Comparison of ENCODE assay signal across 12 cellular contexts in the genomic region with DNA sequence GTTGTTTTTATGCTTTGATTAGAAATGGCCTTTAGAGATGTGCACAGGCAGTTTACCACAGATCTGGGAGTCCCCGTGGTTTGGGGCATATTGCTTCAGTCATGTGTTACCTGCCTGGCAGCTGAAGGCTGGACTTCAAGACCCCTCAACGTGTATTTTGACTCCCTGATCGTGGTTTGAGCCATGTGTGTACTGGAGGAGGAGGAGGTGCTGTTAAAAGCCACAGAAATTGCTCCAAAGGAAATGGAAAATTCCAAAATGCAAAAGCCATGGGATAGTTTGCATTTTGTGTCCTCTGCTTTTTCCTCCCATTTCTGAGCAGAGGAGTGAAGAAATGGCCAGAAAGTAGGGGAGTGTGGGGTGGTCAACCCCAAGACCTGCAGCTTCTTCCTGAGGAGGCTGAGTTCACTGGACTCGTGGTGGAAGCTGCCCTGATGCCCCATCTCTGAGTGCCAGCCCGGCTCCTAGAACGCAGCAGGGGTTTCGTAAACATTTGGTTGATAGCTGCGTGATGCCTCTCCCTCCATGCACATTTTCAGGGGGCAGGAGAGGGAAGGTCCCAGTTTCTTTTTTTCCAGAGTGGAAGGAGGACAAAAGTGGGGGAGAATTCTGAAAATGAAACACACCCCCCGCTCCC. TPM values are rescaled to one million over a fixed set of nuclear protein-coding genes. Genes with fewer than 3 reads are reported as not detected.
A peak's percentile ranks its signal among the peaks of the same experiment; 100 is the strongest.
DNase-seq lines count a peak whose midpoint lies in the region; ATAC-seq and TF ChIP-seq lines count a peak whose summit lies in the region.
"Had no signal": no experiment of that assay in that cellular context is flagged by ENCODE, and none has a peak within 500 bp of the region (broad histone marks: within the 10 kb centered on the region; RNA-seq: fewer than 3 reads in every experiment).

No MANE protein-coding gene starts in this region.

- TF ChIP-seq EP300 in gastroesophageal sphincter (IDR thresholded peaks at IDR 0.05), result no peak

- H3K36me3 Mint-ChIP-seq in H9 (ENCODE audit: insufficient read depth in 1 of 3, low read depth in 3 of 3) (peaks cover 20 to 44% (median 42%) of the 10 kb centered on the region in 3 experiments; a peak in 6 of 7 replicates), WTC11 (peaks cover 18% of the 10 kb centered on the region)

- no peaks in the 10 kb centered on the region for H3K9me3 Mint-ChIP-seq in H9
- no peaks in the 10 kb centered on the region for H3K9me3 Mint-ChIP-seq in WTC11
- H3K9me3 Mint-ChIP-seq: CD14-positive monocyte had no signal

- H3K4me3 ChIP-seq in gastroesophageal sphincter, result no peak overlapping the region
- no peak overlapping the region for H3K4me3 ChIP-seq in stomach smooth muscle (ENCODE audit: low read length in 2 of 2)

- H2BK5ac ChIP-seq in H9 (ENCODE audit: insufficient read length, low read length), result no peak overlapping the region

- no peak overlapping the region for H2BK15ac ChIP-seq in H9 (ENCODE audit: low read depth, low read length)

- TF ChIP-seq CTCF in H9 (conservative IDR thresholded peaks at IDR 0.05) (no peak), WTC11 (IDR thresholded peaks at IDR 0.05) (no peak), gastroesophageal sphincter (IDR thresholded peaks at IDR 0.05) (no peak)

- no peak overlapping the region for H2BK20ac ChIP-seq in H9 (ENCODE audit: low read depth, low read length, poor library complexity, severe bottlenecking)

- H3K27ac Mint-ChIP-seq in H9, result peak overlapping the region; percentile 42 to 93 (median 75)
- H3K27ac Mint-ChIP-seq in WTC11, result 0 out of 2 replicates have a peak overlapping the region, but pooled peaks have one; percentile 43

- H4K20me1 ChIP-seq in H9 (ENCODE audit: control insufficient read depth, insufficient read depth, insufficient read length), result no peaks in the 10 kb centered on the region

- H3K27me3 ChIP-seq in H9 (ENCODE audit: insufficient read depth, low read length) (no peaks in the 10 kb centered on the region), gastroesophageal sphincter (no peaks in the 10 kb centered on the region), stomach smooth muscle (ENCODE audit: control insufficient read depth in 1 of 2, insufficient read depth in 2 of 2, low read length in 2 of 2) (no peaks in the 10 kb centered on the region)

- no peak overlapping the region for H3K9ac ChIP-seq in H9 (ENCODE audit: extremely low read depth, insufficient read length, low read length)
- no peak overlapping the region for H3K9ac ChIP-seq in stomach smooth muscle (ENCODE audit: low read length in 2 of 2)
- H3K9ac ChIP-seq: parathyroid adenoma had no signal

- H3K23ac ChIP-seq in H9 (ENCODE audit: insufficient read length, low read depth, low read length), result no peak overlapping the region

- H3K23me2 ChIP-seq in H9 (ENCODE audit: insufficient read length, low read depth, low read length, poor library complexity, severe bottlenecking), result no peaks in the 10 kb centered on the region

- H3K4ac ChIP-seq in H9 (ENCODE audit: low read depth, low read length), result no peak overlapping the region

- H3K4me1 Mint-ChIP-seq in H9 (peaks cover 7 to 12% of the 10 kb centered on the region in 2 experiments; a peak in 2 of 4 replicates), WTC11 (peaks cover 26% of the 10 kb centered on the region)

- H3K4me1 ChIP-seq in H9 (ENCODE audit: insufficient read depth, low read length) (peaks cover 6% of the 10 kb centered on the region; the same call in 1 of the 2 replicates), gastroesophageal sphincter (peaks cover 0 to 36% (median 16%) of the 10 kb centered on the region in 3 donors), stomach smooth muscle (ENCODE audit: control insufficient read depth, insufficient read depth, low read length) (peaks cover 25% of the 10 kb centered on the region)
- H3K4me1 ChIP-seq: parathyroid adenoma had no signal

- H2AK5ac ChIP-seq in H9 (ENCODE audit: insufficient read length, low read length), result no peak overlapping the region

- H2AFZ ChIP-seq in H9 (ENCODE audit: low read length), result no peak overlapping the region
- H2AFZ ChIP-seq: parathyroid adenoma had no signal

- no peak for ATAC-seq in WTC11
- no peak for ATAC-seq in gastroesophageal sphincter
- ATAC-seq in GM18868 (IDR thresholded peaks at IDR 0.05; ENCODE audit: unreplicated experiment), result no peak
- no peak for ATAC-seq in HG03378 (IDR thresholded peaks at IDR 0.05; ENCODE audit: unreplicated experiment)
- ATAC-seq: esophagus mucosa had no signal

- no CpG with 5 or more reads among the region's 9 CpGs for WGBS in H9 (ENCODE audit: extremely low coverage, insufficient read length, low lambda C conversion rate)
- 40 to 52% methylated on average over 2 to 7 of the region's 9 CpGs for WGBS in gastroesophageal sphincter (ENCODE audit: low coverage in 1 of 2), 2 donors

- H3K4me3 Mint-ChIP-seq in H9, result no peak overlapping the region
- H3K4me3 Mint-ChIP-seq in WTC11, result no peak overlapping the region
- H3K4me3 Mint-ChIP-seq: CD14-positive monocyte had no signal

- no peak overlapping the region for H2BK12ac ChIP-seq in H9 (ENCODE audit: insufficient read length, low read depth, low read length)

- H3K9me3 ChIP-seq in H9 (ENCODE audit: control insufficient read depth, low read depth, low read length), result no peaks in the 10 kb centered on the region
- H3K9me3 ChIP-seq in gastroesophageal sphincter, result no peaks in the 10 kb centered on the region
- H3K9me3 ChIP-seq in stomach smooth muscle (ENCODE audit: control insufficient read depth in 2 of 2, low read length in 2 of 2), result no peaks in the 10 kb centered on the region

- H3K79me2 ChIP-seq in H9 (ENCODE audit: insufficient read depth, low read length), result no peaks in the 10 kb centered on the region
- H3K79me2 ChIP-seq: parathyroid adenoma had no signal

- CTCF ChIA-PET in WTC11 (lab: Charles Lee), result interaction anchor here (0.6 to 1.6 kb wide), 3 partner anchors 44 to 238 kb away, joined by 3 to 5 read pairs (median 4); no protein-coding TSS in a partner anchor

- no peak overlapping the region for H3K4me2 ChIP-seq in H9 (ENCODE audit: insufficient read depth, insufficient read length, low read length)

- no peak overlapping the region for H4K91ac ChIP-seq in H9 (ENCODE audit: insufficient read length, low read depth, low read length)

- POLR2A ChIA-PET in WTC11 (lab: Charles Lee), result no interaction called here

- DNase-seq in H9 (no peak), WTC11 (ENCODE audit: low spot score) (no peak), NCI-H1694 treated with DMSO at 0.1 percent for 48 hours (lab: John Stamatoyannopoulos, UW) (no peak), NCI-H1417 (lab: John Stamatoyannopoulos, UW) (no peak)
- DNase-seq: NCI-H2227 treated with DMSO at 0.1 percent for 48 hours had no signal

- H3K18ac ChIP-seq in H9 (ENCODE audit: insufficient read length, low read depth, low read length), result no peak overlapping the region

- no peak overlapping the region for H4K5ac ChIP-seq in H9 (ENCODE audit: insufficient read length, low read depth, low read length)

- H3K27me3 Mint-ChIP-seq in H9 (ENCODE audit: low read depth) (no peaks in the 10 kb centered on the region; the same call in 1 of the 2 replicates), WTC11 (ENCODE audit: low read depth) (no peaks in the 10 kb centered on the region)

- no peak overlapping the region for H3T11ph ChIP-seq in H9 (ENCODE audit: low read length)

- no peak overlapping the region for H3K14ac ChIP-seq in H9 (ENCODE audit: insufficient read depth, low read length)

- H3K27ac ChIP-seq in H9 (ENCODE audit: insufficient read length, low read depth, low read length) (no peak overlapping the region), gastroesophageal sphincter (peak overlapping the region in 3 of 4 donors; percentile 57 to 77 (median 67)), stomach smooth muscle (ENCODE audit: low read length) (peak overlapping the region; percentile 6)
- H3K27ac ChIP-seq: parathyroid adenoma had no signal

- no peaks in the 10 kb centered on the region for H3K79me1 ChIP-seq in H9 (ENCODE audit: insufficient read depth, low read depth, low read length, poor library complexity, severe bottlenecking)

- no peak overlapping the region for H3K56ac ChIP-seq in H9 (ENCODE audit: insufficient read length, low read depth, low read length)

- no peak overlapping the region for H4K8ac ChIP-seq in H9 (replicated peaks; ENCODE audit: insufficient read length, low read depth, low read length)

- TF ChIP-seq POLR2A in gastroesophageal sphincter (IDR thresholded peaks at IDR 0.05), result no peak

- no peak overlapping the region for H2BK120ac ChIP-seq in H9 (ENCODE audit: low read depth, low read length, poor library complexity, severe bottlenecking)

- H3K36me3 ChIP-seq in gastroesophageal sphincter (peaks cover 0 to 86% of the 10 kb centered on the region in 2 donors), stomach smooth muscle (ENCODE audit: control insufficient read depth in 2 of 2, insufficient read depth in 2 of 2, low read length in 2 of 2) (peaks cover 4 to 36% of the 10 kb centered on the region in 2 donors)

TF ChIP-seq in WTC11, 78 proteins besides CTCF, POLR2A, EP300 and RAD21:
- TF ChIP-seq, protein P1, sequence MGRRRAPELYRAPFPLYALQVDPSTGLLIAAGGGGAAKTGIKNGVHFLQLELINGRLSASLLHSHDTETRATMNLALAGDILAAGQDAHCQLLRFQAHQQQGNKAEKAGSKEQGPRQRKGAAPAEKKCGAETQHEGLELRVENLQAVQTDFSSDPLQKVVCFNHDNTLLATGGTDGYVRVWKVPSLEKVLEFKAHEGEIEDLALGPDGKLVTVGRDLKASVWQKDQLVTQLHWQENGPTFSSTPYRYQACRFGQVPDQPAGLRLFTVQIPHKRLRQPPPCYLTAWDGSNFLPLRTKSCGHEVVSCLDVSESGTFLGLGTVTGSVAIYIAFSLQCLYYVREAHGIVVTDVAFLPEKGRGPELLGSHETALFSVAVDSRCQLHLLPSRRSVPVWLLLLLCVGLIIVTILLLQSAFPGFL (CRISPR knock-in tag; IDR thresholded peaks at IDR 0.05; ENCODE audit: borderline replicate concordance), result no peak
- no peak for TF ChIP-seq JAZF1 (CRISPR knock-in tag; IDR thresholded peaks at IDR 0.05)
- TF ChIP-seq, protein P2, sequence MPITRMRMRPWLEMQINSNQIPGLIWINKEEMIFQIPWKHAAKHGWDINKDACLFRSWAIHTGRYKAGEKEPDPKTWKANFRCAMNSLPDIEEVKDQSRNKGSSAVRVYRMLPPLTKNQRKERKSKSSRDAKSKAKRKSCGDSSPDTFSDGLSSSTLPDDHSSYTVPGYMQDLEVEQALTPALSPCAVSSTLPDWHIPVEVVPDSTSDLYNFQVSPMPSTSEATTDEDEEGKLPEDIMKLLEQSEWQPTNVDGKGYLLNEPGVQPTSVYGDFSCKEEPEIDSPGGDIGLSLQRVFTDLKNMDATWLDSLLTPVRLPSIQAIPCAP (CRISPR knock-in tag; IDR thresholded peaks at IDR 0.05), result no peak

RNA-seq across cellular contexts. Expression of a gene that starts 45.7 kb away (rescaled TPM):
- 38.7 and 38.9 TPM in 2 replicates for total RNA-seq in H9 (2021)
- total RNA-seq in WTC11 (2021), result 32.7 to 44.0 TPM (median 33.8 TPM) in 3 replicates
- 10 to 100 TPM; 52.8 to 80.4 (median 69.6) TPM for total RNA-seq in gastroesophageal sphincter

RNA-seq across cellular contexts. Expression of a gene that starts 45.9 kb away (rescaled TPM):
- total RNA-seq in H9 (2021) (89.5 and 95.5 TPM in 2 replicates), WTC11 (2021) (83.7 to 88.4 TPM (median 84.2 TPM) in 3 replicates), gastroesophageal sphincter (10 to 100 TPM; 18.0 to 27.0 (median 26.1) TPM)
